Comparison of ENCODE assay signal across 18 cellular contexts in the genomic region with DNA sequence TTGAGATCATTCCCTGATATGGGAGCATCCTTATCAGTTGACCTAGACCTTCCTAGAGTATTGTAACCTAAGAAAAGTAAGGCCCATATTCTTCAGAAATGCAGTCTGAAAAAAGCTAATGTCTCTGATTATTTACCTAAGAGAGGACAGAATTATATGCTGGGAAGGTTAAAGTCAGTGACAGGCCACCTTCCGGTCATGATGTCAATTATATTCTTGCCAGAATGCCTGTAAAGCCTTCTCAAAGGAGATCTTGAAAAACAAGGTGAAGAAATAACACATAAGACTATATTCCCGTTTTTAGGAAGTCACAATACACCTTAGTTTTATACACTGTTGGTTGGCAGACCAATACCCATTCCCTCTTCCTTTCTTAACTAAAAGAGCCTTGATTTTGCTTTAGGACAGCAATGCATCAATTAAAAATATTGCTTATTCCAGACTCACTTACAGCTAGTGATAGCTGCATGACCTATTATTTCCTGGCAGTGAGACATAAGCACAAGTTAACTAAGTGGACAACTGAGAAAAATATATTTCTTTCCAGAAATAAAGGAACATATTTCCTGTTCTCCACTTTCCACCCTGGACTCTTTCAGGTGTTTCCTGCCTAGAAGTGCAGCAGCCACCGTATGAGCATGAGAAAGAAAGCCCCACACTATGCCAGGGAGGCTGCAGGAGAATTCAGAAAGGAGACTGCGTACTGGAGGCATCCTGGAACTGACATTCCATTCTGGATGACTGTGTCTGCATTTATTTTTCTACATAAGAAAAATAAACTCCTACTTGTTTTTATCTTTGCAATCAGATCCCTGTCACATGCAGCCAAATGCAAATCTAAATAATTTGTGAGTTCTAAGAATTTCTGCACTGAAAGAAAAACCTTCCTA.
DNase-seq lines count a peak whose midpoint lies in the region; ATAC-seq and TF ChIP-seq lines count a peak whose summit lies in the region.
"Had no signal": no experiment of that assay in that cellular context is flagged by ENCODE, and none has a peak within 500 bp of the region (broad histone marks: within the 10 kb centered on the region; RNA-seq: fewer than 3 reads in every experiment).

No MANE protein-coding gene starts in this region.

- TF ChIP-seq CTCF in fibroblast of pulmonary artery (IDR thresholded peaks at IDR 0.05; ENCODE audit: low read length, missing control alignments) (no peak), lower lobe of right lung (IDR thresholded peaks at IDR 0.05) (no peak)

- H3K4me1 ChIP-seq in adipocyte (ENCODE audit: control insufficient read depth, insufficient read depth, low read length) (peaks cover 6% of the 10 kb centered on the region), lower lobe of right lung (no peaks in the 10 kb centered on the region)

- H3K36me3 ChIP-seq in adipocyte (ENCODE audit: control insufficient read depth, insufficient read depth, low read length, severe bottlenecking) (no peaks in the 10 kb centered on the region), lower lobe of right lung (no peaks in the 10 kb centered on the region)

- ATAC-seq in lower lobe of right lung (no peak), HG03025 (IDR thresholded peaks at IDR 0.05; ENCODE audit: low FRiP score, unreplicated experiment) (no peak), GM21381 (IDR thresholded peaks at IDR 0.05; ENCODE audit: unreplicated experiment) (no peak)
- ATAC-seq: HCT116 had no signal

- no peak overlapping the region for H3K9ac ChIP-seq in adipocyte (ENCODE audit: low read length)

- H3K4me3 ChIP-seq in adipocyte (ENCODE audit: low read length) (no peak overlapping the region), fibroblast of pulmonary artery (replicated peaks; ENCODE audit: low read depth, low read length) (no peak overlapping the region), lower lobe of right lung (no peak overlapping the region)

- DNase-seq in H4 (ENCODE audit: low spot score) (peak; percentile 9), adipocyte (ENCODE audit: low read depth) (peak; percentile 67), fibroblast of pulmonary artery (ENCODE audit: low read depth) (peak; percentile 62), renal cortical epithelial cell (ENCODE audit: low read depth) (peak; percentile 34), lower lobe of right lung (no peak), NCI-H2196 treated with DMSO at 0.1 percent for 48 hours (lab: John Stamatoyannopoulos, UW; ENCODE audit: unreplicated experiment) (no peak)
- DNase-seq: activated CD4-positive, alpha-beta T cell treated with anti-CD3 and anti-CD28 coated beads, Interleukin-2, amount 50 U/mL, for 48 hours; activated naive CD8-positive, alpha-beta T cell treated with anti-CD3 and anti-CD28 coated beads for 36 hours; activated T-cell treated with anti-CD3 and anti-CD28 coated beads, Interleukin-2, amount 50 U/mL, for 48 hours; C1 segment of cervical spinal cord; NCI-H1417 treated with DMSO at 0.1 percent for 48 hours; NK-92 treated with Interleukin-12 subunit alpha and Interleukin-12 subunit beta, amount 100 ng/mL, for 24 hours; SIG-M5; stimulated activated naive CD4-positive, alpha-beta T cell had no signal

- peaks cover under 1% of the 10 kb centered on the region for H3K9me3 ChIP-seq in adipocyte (ENCODE audit: control insufficient read depth, low read length)
- H3K9me3 ChIP-seq in lower lobe of right lung = no peaks in the 10 kb centered on the region

- no peak overlapping the region for H3K27ac ChIP-seq in lower lobe of right lung
- H3K27ac ChIP-seq: HL-60 had no signal

- H3K27me3 ChIP-seq in adipocyte (replicated peaks; ENCODE audit: control insufficient read depth, insufficient read depth, low read length) = no peaks in the 10 kb centered on the region
- H3K27me3 ChIP-seq in lower lobe of right lung (ENCODE audit: low read depth) = no peaks in the 10 kb centered on the region

- intact Hi-C loops in lower lobe of right lung (cut with DNase I) = no loop called here

Comparison
In these comparisons a context has a peak if more than half of its experiments do, and no peak if none do; other contexts are left out.
1. DNase-seq: peak in H4 (single experiment), adipocyte (single experiment), fibroblast of pulmonary artery (single experiment) and renal cortical epithelial cell (single experiment); none in lower lobe of right lung (single experiment) and NCI-H2196 treated with DMSO at 0.1 percent for 48 hours (single experiment).